19 cellular contexts compared by ENCODE assay signal in the genomic region with DNA sequence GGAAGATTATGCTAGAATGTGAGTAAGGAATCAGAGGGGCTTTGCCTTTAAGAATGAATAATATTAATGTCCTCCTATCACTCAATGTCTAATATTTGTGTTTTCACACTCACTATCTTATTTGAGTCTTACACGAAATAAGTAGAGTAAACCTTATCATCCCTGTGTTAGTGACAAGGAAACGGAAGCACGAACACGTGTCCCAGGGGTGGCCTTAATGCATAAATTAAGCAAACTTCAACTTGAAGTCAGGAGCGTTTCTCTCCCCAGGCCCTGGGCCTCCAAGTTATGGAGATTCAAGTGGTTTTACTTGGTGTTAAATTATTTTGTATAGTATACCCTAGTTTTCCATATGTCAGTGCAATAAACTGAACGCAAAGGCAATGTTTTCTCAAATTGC.
DNase-seq lines count a peak whose midpoint lies in the region; ATAC-seq and TF ChIP-seq lines count a peak whose summit lies in the region.
"Had no signal": no experiment of that assay in that cellular context is flagged by ENCODE, and none has a peak within 500 bp of the region (broad histone marks: within the 10 kb centered on the region; RNA-seq: fewer than 3 reads in every experiment).

No MANE protein-coding gene starts in this region.

- peak overlapping the region; percentile 25 for H3K27ac Mint-ChIP-seq in activated T-cell treated with anti-CD3 and anti-CD28 coated beads, Interleukin-2, amount 50 U/mL, for 72 hours
- peak overlapping the region; percentile 98 for H3K27ac Mint-ChIP-seq in T-helper 17 cell
- peak overlapping the region; percentile 68 to 91 for H3K27ac Mint-ChIP-seq in effector memory CD8-positive, alpha-beta T cell
- no peak overlapping the region for H3K27ac Mint-ChIP-seq in HFFc6
- no peak overlapping the region for H3K27ac Mint-ChIP-seq in stimulated activated naive B cell treated with anti-CD40 and anti-IgM and Interleukin-4, amounts not matched to agents 10 μg/mL and 1 μg/mL and 100 μg/mL, for 72 hours

- peaks cover 9 to 25% of the 10 kb centered on the region in 2 donors for H3K36me3 Mint-ChIP-seq in activated T-cell treated with anti-CD3 and anti-CD28 coated beads, Interleukin-2, amount 50 U/mL, for 72 hours (ENCODE audit: insufficient read depth in 2 of 2)
- H3K36me3 Mint-ChIP-seq in T-helper 17 cell (ENCODE audit: low read depth) (peaks cover 20% of the 10 kb centered on the region), HFFc6 (ENCODE audit: low read depth) (peaks cover 49% of the 10 kb centered on the region)
- peaks cover 87% of the 10 kb centered on the region for H3K36me3 Mint-ChIP-seq in effector memory CD8-positive, alpha-beta T cell (ENCODE audit: insufficient read depth)
- H3K36me3 Mint-ChIP-seq in stimulated activated naive B cell treated with anti-CD40 and anti-IgM and Interleukin-4, amounts not matched to agents 10 μg/mL and 1 μg/mL and 100 μg/mL, for 72 hours = peaks cover 60 to 70% of the 10 kb centered on the region in 2 donors

- H3K27me3 Mint-ChIP-seq in activated T-cell treated with anti-CD3 and anti-CD28 coated beads, Interleukin-2, amount 50 U/mL, for 72 hours (ENCODE audit: low read depth) = no peaks in the 10 kb centered on the region
- H3K27me3 Mint-ChIP-seq in T-helper 17 cell (no peaks in the 10 kb centered on the region), HFFc6 (ENCODE audit: insufficient read depth) (no peaks in the 10 kb centered on the region)
- no peaks in the 10 kb centered on the region for H3K27me3 Mint-ChIP-seq in effector memory CD8-positive, alpha-beta T cell
- H3K27me3 Mint-ChIP-seq in stimulated activated naive B cell treated with anti-CD40 and anti-IgM and Interleukin-4, amounts not matched to agents 10 μg/mL and 1 μg/mL and 100 μg/mL, for 72 hours = no peaks in the 10 kb centered on the region

- no peak for ATAC-seq in activated T-cell treated with anti-CD3 and anti-CD28 coated beads, Interleukin-2, amount 50 U/mL, for 72 hours (replicated peaks in 1 of 2)
- peak; percentile 56 for ATAC-seq in T-helper 17 cell
- peak; percentile 51 for ATAC-seq in effector memory CD8-positive, alpha-beta T cell (replicated peaks)
- ATAC-seq in stimulated activated naive B cell treated with anti-CD40 and anti-IgM and Interleukin-4, amounts not matched to agents 10 μg/mL and 1 μg/mL and 100 μg/mL, for 72 hours (replicated peaks) = no peak
- ATAC-seq: GM12878, PC-3 had no signal

- H3K9me3 Mint-ChIP-seq in activated T-cell treated with anti-CD3 and anti-CD28 coated beads, Interleukin-2, amount 50 U/mL, for 72 hours = no peaks in the 10 kb centered on the region
- no peaks in the 10 kb centered on the region for H3K9me3 Mint-ChIP-seq in effector memory CD8-positive, alpha-beta T cell
- no peaks in the 10 kb centered on the region for H3K9me3 Mint-ChIP-seq in HFFc6
- H3K9me3 Mint-ChIP-seq in stimulated activated naive B cell treated with anti-CD40 and anti-IgM and Interleukin-4, amounts not matched to agents 10 μg/mL and 1 μg/mL and 100 μg/mL, for 72 hours = no peaks in the 10 kb centered on the region
- H3K9me3 Mint-ChIP-seq: CD14-positive monocyte had no signal

- no peak overlapping the region for H3K4me3 Mint-ChIP-seq in activated T-cell treated with anti-CD3 and anti-CD28 coated beads, Interleukin-2, amount 50 U/mL, for 72 hours
- H3K4me3 Mint-ChIP-seq in T-helper 17 cell = peak overlapping the region; percentile 82
- H3K4me3 Mint-ChIP-seq in effector memory CD8-positive, alpha-beta T cell = peak overlapping the region in 1 of 2 donors; percentile 51
- no peak overlapping the region for H3K4me3 Mint-ChIP-seq in HFFc6
- no peak overlapping the region for H3K4me3 Mint-ChIP-seq in stimulated activated naive B cell treated with anti-CD40 and anti-IgM and Interleukin-4, amounts not matched to agents 10 μg/mL and 1 μg/mL and 100 μg/mL, for 72 hours
- H3K4me3 Mint-ChIP-seq: CD14-positive monocyte had no signal

- H3K4me1 Mint-ChIP-seq in activated T-cell treated with anti-CD3 and anti-CD28 coated beads, Interleukin-2, amount 50 U/mL, for 72 hours (ENCODE audit: low read depth) = no peaks in the 10 kb centered on the region
- peaks cover 30% of the 10 kb centered on the region for H3K4me1 Mint-ChIP-seq in T-helper 17 cell
- peaks cover 0 to 27% of the 10 kb centered on the region in 2 donors for H3K4me1 Mint-ChIP-seq in effector memory CD8-positive, alpha-beta T cell (ENCODE audit: low read depth in 2 of 2)
- peaks cover 2% of the 10 kb centered on the region; the same call in 1 of the 2 replicates for H3K4me1 Mint-ChIP-seq in HFFc6 (ENCODE audit: low read depth)
- no peaks in the 10 kb centered on the region for H3K4me1 Mint-ChIP-seq in stimulated activated naive B cell treated with anti-CD40 and anti-IgM and Interleukin-4, amounts not matched to agents 10 μg/mL and 1 μg/mL and 100 μg/mL, for 72 hours
- H3K4me1 Mint-ChIP-seq: CD14-positive monocyte had no signal

- no peak for DNase-seq in activated T-cell treated with anti-CD3 and anti-CD28 coated beads, Interleukin-2, amount 50 U/mL, for 72 hours
- DNase-seq in activated T-cell treated with anti-CD3 and anti-CD28 coated beads, Interleukin-2, amount 50 U/mL, for 48 hours = no peak
- DNase-seq in T-helper 17 cell (peak in 1 of 3 donors; percentile 19), HFFc6 (no peak), NCI-H526 (lab: John Stamatoyannopoulos, UW) (no peak)
- peak in 1 of 3 experiments; percentile 2 for DNase-seq in effector memory CD8-positive, alpha-beta T cell
- no peak for DNase-seq in stimulated activated naive B cell treated with anti-CD40 and anti-IgM and Interleukin-4, amounts not matched to agents 10 μg/mL and 1 μg/mL and 100 μg/mL, for 72 hours
- DNase-seq: DND-41, H7, MM.1S, NCI-H1048, NCI-H1417 treated with DMSO at 0.1 percent for 48 hours, NCI-H187, NCI-H446, PC-3, RPMI8226, SHP77 had no signal

- H3K9me3 ChIP-seq in T-helper 17 cell (ENCODE audit: control insufficient read depth, low read length, poor library complexity, severe bottlenecking) = no peaks in the 10 kb centered on the region

- no peak for TF ChIP-seq CTCF in HFFc6 (IDR thresholded peaks at IDR 0.05)

Comparison
In these comparisons a context has a peak if more than half of its experiments do, and no peak if none do; other contexts are left out.
1. ATAC-seq: peak in T-helper 17 cell (single experiment) and effector memory CD8-positive, alpha-beta T cell (single experiment); none in activated T-cell treated with anti-CD3 and anti-CD28 coated beads, Interleukin-2, amount 50 U/mL, for 72 hours (0 of 2) and stimulated activated naive B cell treated with anti-CD40 and anti-IgM and Interleukin-4, amounts not matched to agents 10 μg/mL and 1 μg/mL and 100 μg/mL, for 72 hours (0 of 2).
2. H3K27ac Mint-ChIP-seq: peak in activated T-cell treated with anti-CD3 and anti-CD28 coated beads, Interleukin-2, amount 50 U/mL, for 72 hours (single experiment), T-helper 17 cell (single experiment) and effector memory CD8-positive, alpha-beta T cell (2 of 2); none in HFFc6 (single experiment) and stimulated activated naive B cell treated with anti-CD40 and anti-IgM and Interleukin-4, amounts not matched to agents 10 μg/mL and 1 μg/mL and 100 μg/mL, for 72 hours (single experiment).